ENCODE assay signal across 8 cellular contexts in genomic region chr19:45117167-45117594, GRCh38. TPM values are rescaled to one million over a fixed set of nuclear protein-coding genes. Genes with fewer than 3 reads are reported as not detected.
DNase-seq lines count a peak whose midpoint lies in the region; ATAC-seq and TF ChIP-seq lines count a peak whose summit lies in the region.

No MANE protein-coding gene starts in this region.

- H4K20me1 ChIP-seq in OCI-LY1 (ENCODE audit: insufficient read depth, low read length), result no peaks in the 10 kb centered on the region

- no peaks in the 10 kb centered on the region for H3K79me2 ChIP-seq in OCI-LY1 (ENCODE audit: insufficient read depth, low read length)

- no peak overlapping the region for H2AFZ ChIP-seq in OCI-LY1 (ENCODE audit: low read length)

- H3K4me1 ChIP-seq in OCI-LY1 (ENCODE audit: insufficient read depth, low read length, severe bottlenecking) (peaks cover 88% of the 10 kb centered on the region), esophagus squamous epithelium (peaks cover 10 to 89% (median 19%) of the 10 kb centered on the region in 3 donors)

- 35 to 49% methylated on average over 9 to 15 of the region's 16 CpGs for WGBS in esophagus squamous epithelium, 2 donors

- peak overlapping the region; percentile 84 for H3K27ac ChIP-seq in OCI-LY1 (ENCODE audit: low read depth, low read length, poor library complexity, severe bottlenecking)
- no peak overlapping the region for H3K27ac ChIP-seq in esophagus squamous epithelium

- peak overlapping the region; percentile 49; the same call in 1 of the 2 replicates for H3K4me2 ChIP-seq in OCI-LY1 (ENCODE audit: low read length)

- no peaks in the 10 kb centered on the region for H3K27me3 ChIP-seq in OCI-LY1 (ENCODE audit: insufficient read depth, low read length)
- H3K27me3 ChIP-seq in esophagus squamous epithelium, result no peaks in the 10 kb centered on the region

- no peak for TF ChIP-seq POLR2A in esophagus squamous epithelium (IDR thresholded peaks at IDR 0.05)

- ATAC-seq in activated CD4-positive, CD25-positive, alpha-beta regulatory T cell treated with anti-CD3 and anti-CD28 coated beads, Interleukin-2, amount 50 U/mL, for 24 hours, result peak; percentile 71 to 80

- H3K36me3 ChIP-seq in OCI-LY1 (ENCODE audit: insufficient read depth, low read length), result no peaks in the 10 kb centered on the region
- H3K36me3 ChIP-seq in esophagus squamous epithelium, result no peaks in the 10 kb centered on the region

- TF ChIP-seq CTCF in OCI-LY1 (IDR thresholded peaks at IDR 0.05; ENCODE audit: low read length) (no peak), esophagus squamous epithelium (IDR thresholded peaks at IDR 0.05) (no peak)

- H3K9ac ChIP-seq in OCI-LY1 (ENCODE audit: low read length), result peak overlapping the region; percentile 15; the same call in 1 of the 2 replicates

- H3K4me3 ChIP-seq in OCI-LY1 (ENCODE audit: low read depth, low read length, poor library complexity, severe bottlenecking), result no peak overlapping the region
- no peak overlapping the region for H3K4me3 ChIP-seq in esophagus squamous epithelium

- H3K9me3 ChIP-seq in OCI-LY1 (ENCODE audit: low read length) (no peaks in the 10 kb centered on the region), esophagus squamous epithelium (no peaks in the 10 kb centered on the region)

- no peaks in the 10 kb centered on the region for H3F3A ChIP-seq in OCI-LY1 (ENCODE audit: insufficient read depth, low read length)

- intact Hi-C loops in esophagus squamous epithelium (cut with DNase I), result no loop called here

- no peaks in the 10 kb centered on the region for H3K9me2 ChIP-seq in OCI-LY1 (ENCODE audit: low read depth, low read length)

- no peak for DNase-seq in activated CD4-positive, CD25-positive, alpha-beta regulatory T cell (lab: John Stamatoyannopoulos, UW)
- DNase-seq in activated naive CD4-positive, alpha-beta T cell treated with anti-CD3 and anti-CD28 coated beads, Interleukin-2, amount 50 U/mL, for 16 hours, result peak; percentile 64
- DNase-seq in stimulated activated CD4-positive, alpha-beta T cell treated with anti-CD3 and anti-CD28 coated beads, Interleukin-1b, Interleukin-23, amount 100 ng/mL, for 4 hours (ENCODE audit: low read depth in 2 of 2), result peak; percentile 49 to 53
- no peak for DNase-seq in GM19240 (ENCODE audit: insufficient read length, low spot score)
- no peak for DNase-seq in esophagus squamous epithelium (lab: John Stamatoyannopoulos, UW)
- DNase-seq in SW 1271 (lab: John Stamatoyannopoulos, UW), result no peak

RNA-seq across cellular contexts. Expression of gene PPP1R37, which starts 24.2 kb away (rescaled TPM):
- 10 to 100 TPM; 25.1 to 35.5 (median 30.8) TPM for total RNA-seq in esophagus squamous epithelium

RNA-seq across cellular contexts. Expression of gene GEMIN7, which starts 38.1 kb away (rescaled TPM):
- 10 to 100 TPM; 22.3 to 28.0 (median 25.4) TPM for total RNA-seq in esophagus squamous epithelium

RNA-seq across cellular contexts. Expression of gene ZNF296, which starts 40.9 kb away (rescaled TPM):
- 10 to 100 TPM in 1 of 4 donors, 1 to 10 TPM in 3; 4.0 to 17.7 (median 4.5) TPM for total RNA-seq in esophagus squamous epithelium

RNA-seq across cellular contexts. Expression of gene NKPD1, which starts 43.6 kb away (rescaled TPM):
- total RNA-seq in esophagus squamous epithelium, result 1 to 10 TPM; 1.1 to 4.2 (median 2.9) TPM

Comparison
In these comparisons a context has a peak if more than half of its experiments do, and no peak if none do; other contexts are left out.
1. DNase-seq: peak in activated naive CD4-positive, alpha-beta T cell treated with anti-CD3 and anti-CD28 coated beads, Interleukin-2, amount 50 U/mL, for 16 hours (single experiment) and stimulated activated CD4-positive, alpha-beta T cell treated with anti-CD3 and anti-CD28 coated beads, Interleukin-1b, Interleukin-23, amount 100 ng/mL, for 4 hours (2 of 2); none in activated CD4-positive, CD25-positive, alpha-beta regulatory T cell (0 of 4), GM19240 (single experiment), esophagus squamous epithelium (single experiment) and SW 1271 (0 of 2).